21 cellular contexts compared by ENCODE assay signal in genomic region chr7:48759431-48760080, GRCh38.
"Had no signal": no experiment of that assay in that cellular context is flagged by ENCODE, and none has a peak within 500 bp of the region (broad histone marks: within the 10 kb centered on the region; RNA-seq: fewer than 3 reads in every experiment).

No MANE protein-coding gene starts in this region.

- DNase-seq: activated CD4-positive, alpha-beta memory T cell treated with anti-CD3 and anti-CD28 coated beads, Interleukin-2, amount 10 ng/mL, durations not matched to agents 7 days and 5 days; activated CD4-positive, alpha-beta T cell treated with anti-CD3 and anti-CD28 coated beads for 36 hours; activated CD4-positive, alpha-beta T cell treated with anti-CD3 and anti-CD28 coated beads, Interleukin-2, amount 50 U/mL, for 1 hour; activated CD8-positive, alpha-beta memory T cell treated with anti-CD3 and anti-CD28 coated beads, Interleukin-2, amount 50 U/mL, for 4 hours; activated gamma-delta T cell treated with Interleukin-2 at 50 U/mL for 16 hours; activated naive CD4-positive, alpha-beta T cell treated with anti-CD3 and anti-CD28 coated beads, Interleukin-2, amount 10 ng/mL, durations not matched to agents 7 days and 5 days; activated naive CD8-positive, alpha-beta T cell treated with anti-CD3 and anti-CD28 coated beads for 36 hours; activated T-cell treated with anti-CD3 and anti-CD28 coated beads, Interleukin-2, amount 50 U/mL, for 72 hours; cerebellar nuclear complex; Kasumi-1; KBM-7; NCI-H1694; NCI-H2029; NCI-H2107; NCI-H526; NK-92 treated with Interleukin-12 subunit alpha and Interleukin-12 subunit beta, amount 100 ng/mL, for 24 hours; OCI-M1; RPMI8226; T-cell; T-helper 2 cell; T1000 had no signal
